Comparison of ENCODE assay signal across 8 cellular contexts in genomic region chr20:2693996-2694471, GRCh38. TPM values are rescaled to one million over a fixed set of nuclear protein-coding genes. Genes with fewer than 3 reads are reported as not detected.
A peak's percentile ranks its signal among the peaks of the same experiment; 100 is the strongest.
DNase-seq lines count a peak whose midpoint lies in the region; ATAC-seq, FAIRE-seq and TF ChIP-seq lines count a peak whose summit lies in the region.

No MANE protein-coding gene starts in this region.

- ATAC-seq in HG02973 (IDR thresholded peaks at IDR 0.05; ENCODE audit: unreplicated experiment), result no peak

- H2AFZ ChIP-seq in endothelial cell of umbilical vein (ENCODE audit: low read depth, low read length), result no peak overlapping the region
- no peak overlapping the region for H2AFZ ChIP-seq in osteoblast (ENCODE audit: low read length)

- H4K20me1 ChIP-seq in BLaER1, result peaks cover 24% of the 10 kb centered on the region
- peaks cover 2% of the 10 kb centered on the region for H4K20me1 ChIP-seq in endothelial cell of umbilical vein (replicated peaks; ENCODE audit: control insufficient read depth, extremely low read depth, insufficient read depth, low read length)
- no peaks in the 10 kb centered on the region for H4K20me1 ChIP-seq in osteoblast (ENCODE audit: insufficient read depth, low read length)

- no TSS peak for BruUV-seq in endothelial cell of umbilical vein (replicated peaks; lab: Mats Ljungman, UMichigan)

- H3K27ac ChIP-seq in BLaER1 (no peak overlapping the region), endothelial cell of umbilical vein (ENCODE audit: insufficient read depth, low read depth, low read length) (no peak overlapping the region), osteoblast (ENCODE audit: low read depth, low read length) (no peak overlapping the region)

- intact Hi-C loops in endothelial cell of umbilical vein (cut with micrococcal nuclease), result no loop called here

- TF ChIP-seq POLR2A in endothelial cell of umbilical vein (IDR thresholded peaks at IDR 0.05; ENCODE audit: low read depth, low read length), result no peak

- DNase-seq in HuH-7 (ENCODE audit: low spot score) (peak; percentile 44), endothelial cell of umbilical vein (ENCODE audit: low read depth, low spot score) (peak; percentile 19), osteoblast (ENCODE audit: insufficient read length, low spot score, missing footprints) (peak; percentile 91), NCI-H1694 (lab: John Stamatoyannopoulos, UW) (no peak), DMS153 (lab: John Stamatoyannopoulos, UW) (no peak), SKM-1 treated with dmso at 0.1 percent for 144 hours (lab: John Stamatoyannopoulos, UW; ENCODE audit: unreplicated experiment) (no peak)

- CTCF ChIA-PET in endothelial cell of umbilical vein (lab: Charles Lee), result interaction anchor here (1.2 to 2.4 kb wide), 2 partner anchors 47 to 50 kb away, joined by 4 to 9 read pairs; no protein-coding TSS in a partner anchor

- H3K36me3 ChIP-seq in BLaER1 (no peaks in the 10 kb centered on the region), endothelial cell of umbilical vein (ENCODE audit: control insufficient read depth in 2 of 2, extremely low read depth in 1 of 2, insufficient read depth in 2 of 2, low read length in 2 of 2) (no peaks in the 10 kb centered on the region), osteoblast (ENCODE audit: insufficient read depth, low read length) (no peaks in the 10 kb centered on the region)

- H3K79me2 ChIP-seq in endothelial cell of umbilical vein (ENCODE audit: control insufficient read depth, insufficient read depth, low read length), result no peaks in the 10 kb centered on the region
- H3K79me2 ChIP-seq in osteoblast (ENCODE audit: insufficient read depth, low read length), result no peaks in the 10 kb centered on the region

- peaks cover 28% of the 10 kb centered on the region; the same call in 1 of the 2 replicates for H3K27me3 ChIP-seq in BLaER1
- peaks cover 40 to 57% of the 10 kb centered on the region in 2 experiments for H3K27me3 ChIP-seq in endothelial cell of umbilical vein (ENCODE audit: control insufficient read depth in 2 of 2, insufficient read depth in 2 of 2, low read length in 2 of 2)
- H3K27me3 ChIP-seq in osteoblast (ENCODE audit: insufficient read depth, low read length), result peaks cover 69% of the 10 kb centered on the region

- H3K4me1 ChIP-seq in BLaER1 (peaks cover 77% of the 10 kb centered on the region), endothelial cell of umbilical vein (ENCODE audit: control insufficient read depth, extremely low read depth, insufficient read depth, low read length) (peaks cover 4% of the 10 kb centered on the region), osteoblast (ENCODE audit: insufficient read depth, low read length) (no peaks in the 10 kb centered on the region)

- POLR2A ChIA-PET in endothelial cell of umbilical vein (lab: Charles Lee), result no interaction called here

- H3K4me3 ChIP-seq in BLaER1, result peak overlapping the region; percentile 77
- H3K4me3 ChIP-seq in endothelial cell of umbilical vein (replicated peaks in 1 of 3; ENCODE audit: insufficient read depth in 1 of 3, low read depth in 1 of 3, low read length in 3 of 3), result no peak overlapping the region
- H3K4me3 ChIP-seq in osteoblast (ENCODE audit: insufficient read depth, low read length), result no peak overlapping the region

- H3K9me1 ChIP-seq in endothelial cell of umbilical vein (replicated peaks; ENCODE audit: control insufficient read depth, extremely low read depth, insufficient read depth, low read length), result no peaks in the 10 kb centered on the region

- H3K9me3 ChIP-seq in BLaER1, result no peaks in the 10 kb centered on the region
- no peaks in the 10 kb centered on the region for H3K9me3 ChIP-seq in endothelial cell of umbilical vein (replicated peaks; ENCODE audit: control insufficient read depth, insufficient read depth, low read length)
- H3K9me3 ChIP-seq in osteoblast (ENCODE audit: low read depth, low read length), result no peaks in the 10 kb centered on the region

- no peak for TF ChIP-seq CTCF in endothelial cell of umbilical vein (IDR thresholded peaks at IDR 0.05; ENCODE audit: extremely low read depth in 1 of 2, insufficient read depth in 1 of 2, low read depth in 1 of 2, low read length in 2 of 2)
- TF ChIP-seq CTCF in osteoblast (IDR thresholded peaks at IDR 0.05; ENCODE audit: extremely low read depth, low read depth, low read length), result no peak

- dilution Hi-C loops in endothelial cell of umbilical vein (cut with MboI; ENCODE audit: extremely low pct_ligation_motif_present, low sequenced_read_pairs), result no loop called here

- H3K4me2 ChIP-seq in BLaER1 (peak overlapping the region; percentile 67), endothelial cell of umbilical vein (ENCODE audit: insufficient read depth, low read length) (no peak overlapping the region), osteoblast (ENCODE audit: insufficient read depth, low read length) (no peak overlapping the region)

- H3K9ac ChIP-seq in BLaER1 (no peak overlapping the region), endothelial cell of umbilical vein (replicated peaks; ENCODE audit: extremely low read depth, insufficient read depth, low read length) (no peak overlapping the region)

- FAIRE-seq in endothelial cell of umbilical vein (lab: Jason Lieb, UNC), result no peak

TF ChIP-seq in endothelial cell of umbilical vein, 7 proteins besides CTCF, POLR2A, EP300 and RAD21:
- no peak for TF ChIP-seq GATA2 (IDR thresholded peaks at IDR 0.05; ENCODE audit: insufficient read depth, insufficient read length, low read depth, low read length)
- peak; percentile 82 for TF ChIP-seq EZH2 (IDR thresholded peaks at IDR 0.05; ENCODE audit: borderline replicate concordance, low read depth, low read length, severe bottlenecking)

RNA-seq across cellular contexts. Expression of gene EBF4, which starts 1.5 kb away (rescaled TPM):
- total RNA-seq in endothelial cell of umbilical vein (3.0 and 3.4 TPM in 2 replicates), osteoblast (under 0.01 and 0.29 TPM in 2 replicates)
- polyA plus RNA-seq in endothelial cell of umbilical vein, result 2.5 and 2.7 TPM in 2 replicates
- 0.94 and 1.4 TPM in 2 replicates for polyA plus RNA-seq in endothelial cell of umbilical vein (2011; cell fraction: cytosol; rRNA removed)
- 7.2 and 10.3 TPM in 2 replicates for polyA plus RNA-seq in endothelial cell of umbilical vein (2011; cell fraction: nucleus; rRNA removed)
- 2.6 and 5.2 TPM in 2 replicates for polyA plus RNA-seq in endothelial cell of umbilical vein (2012)
- 0.70 and 2.9 TPM in 2 replicates for polyA minus RNA-seq in endothelial cell of umbilical vein
- polyA minus RNA-seq in endothelial cell of umbilical vein (2011; cell fraction: cytosol; rRNA and poly(A)+ RNA removed), result not detected
- polyA minus RNA-seq in endothelial cell of umbilical vein (2011; cell fraction: nucleus; rRNA and poly(A)+ RNA removed), result 2.2 and 3.8 TPM in 2 replicates

RNA-seq across cellular contexts. Expression of gene IDH3B, which starts 30.0 kb away (rescaled TPM):
- total RNA-seq in endothelial cell of umbilical vein, result 86.9 and 87.9 TPM in 2 replicates
- polyA plus RNA-seq in endothelial cell of umbilical vein, result 168 and 177 TPM in 2 replicates
- polyA plus RNA-seq in endothelial cell of umbilical vein (2011; cell fraction: cytosol; rRNA removed), result 143 and 156 TPM in 2 replicates
- 642 and 647 TPM in 2 replicates for polyA plus RNA-seq in endothelial cell of umbilical vein (2011; cell fraction: nucleus; rRNA removed)
- 88.4 and 100 TPM in 2 replicates for polyA plus RNA-seq in endothelial cell of umbilical vein (2012)
- polyA minus RNA-seq in endothelial cell of umbilical vein, result 118 and 153 TPM in 2 replicates
- 37.3 TPM for polyA minus RNA-seq in endothelial cell of umbilical vein (2011; cell fraction: cytosol; rRNA and poly(A)+ RNA removed)
- 79.6 and 90.2 TPM in 2 replicates for polyA minus RNA-seq in endothelial cell of umbilical vein (2011; cell fraction: nucleus; rRNA and poly(A)+ RNA removed)
- total RNA-seq in osteoblast, result 67.5 and 71.7 TPM in 2 replicates

RNA-seq across cellular contexts. Expression of gene NOP56, which starts 41.6 kb away (rescaled TPM):
- total RNA-seq in endothelial cell of umbilical vein (305 and 329 TPM in 2 replicates), osteoblast (86.0 and 91.2 TPM in 2 replicates)
- polyA plus RNA-seq in endothelial cell of umbilical vein, result 145 and 151 TPM in 2 replicates
- polyA plus RNA-seq in endothelial cell of umbilical vein (2011; cell fraction: cytosol; rRNA removed), result 147 and 160 TPM in 2 replicates
- 723 and 828 TPM in 2 replicates for polyA plus RNA-seq in endothelial cell of umbilical vein (2011; cell fraction: nucleus; rRNA removed)
- polyA plus RNA-seq in endothelial cell of umbilical vein (2012), result 201 and 262 TPM in 2 replicates
- 219 and 245 TPM in 2 replicates for polyA minus RNA-seq in endothelial cell of umbilical vein
- 155 TPM for polyA minus RNA-seq in endothelial cell of umbilical vein (2011; cell fraction: cytosol; rRNA and poly(A)+ RNA removed)
- polyA minus RNA-seq in endothelial cell of umbilical vein (2011; cell fraction: nucleus; rRNA and poly(A)+ RNA removed), result 208 and 267 TPM in 2 replicates

Comparison
In these comparisons a context has a peak if more than half of its experiments do, and no peak if none do; other contexts are left out.
1. DNase-seq: peak in HuH-7 (single experiment), endothelial cell of umbilical vein (single experiment) and osteoblast (single experiment); none in NCI-H1694 (single experiment), DMS153 (single experiment) and SKM-1 treated with dmso at 0.1 percent for 144 hours (single experiment).